9 cellular contexts compared by ENCODE assay signal in the genomic region with DNA sequence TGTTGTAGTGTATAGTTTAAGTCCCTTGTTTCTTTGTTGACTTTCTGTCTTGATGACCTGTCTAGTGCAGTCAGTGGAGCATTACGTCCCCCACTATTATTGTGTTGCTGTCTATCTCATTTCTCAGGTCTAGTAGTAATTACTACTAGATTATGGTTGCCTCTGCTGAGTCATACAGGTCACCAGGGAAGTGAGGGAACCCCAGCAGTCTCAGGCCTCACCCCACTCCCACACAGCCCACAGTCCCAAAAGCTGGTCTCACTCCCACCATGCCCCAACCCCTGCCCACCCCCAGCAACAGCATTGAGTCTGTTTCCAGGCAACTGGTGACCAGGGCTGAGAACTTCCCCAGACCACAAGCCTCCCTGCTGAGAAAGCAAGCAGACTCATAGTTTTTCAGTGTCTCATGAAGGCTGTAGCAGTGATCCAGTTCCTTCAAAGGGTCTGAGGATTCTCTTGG.
DNase-seq lines count a peak whose midpoint lies in the region; ATAC-seq and TF ChIP-seq lines count a peak whose summit lies in the region.
"Had no signal": no experiment of that assay in that cellular context is flagged by ENCODE, and none has a peak within 500 bp of the region (broad histone marks: within the 10 kb centered on the region; RNA-seq: fewer than 3 reads in every experiment).

No MANE protein-coding gene starts in this region.

- intact Hi-C loops in heart left ventricle (cut with DNase I) (no loop called here), mucosa of descending colon (cut with DNase I, micrococcal nuclease) (no loop called here)

- H3K36me3 ChIP-seq in heart left ventricle, result no peaks in the 10 kb centered on the region
- H3K36me3 ChIP-seq in mucosa of descending colon (ENCODE audit: low read depth), result no peaks in the 10 kb centered on the region

- peaks cover 0 to 35% (median 5%) of the 10 kb centered on the region in 12 donors for H3K4me1 ChIP-seq in heart left ventricle
- H3K4me1 ChIP-seq in mucosa of descending colon (ENCODE audit: low read depth), result no peaks in the 10 kb centered on the region

- H3K4me3 ChIP-seq in fibroblast of pulmonary artery (replicated peaks; ENCODE audit: low read depth, low read length) (no peak overlapping the region), heart left ventricle (no peak overlapping the region), mucosa of descending colon (no peak overlapping the region)
- H3K4me3 ChIP-seq: lung had no signal

- H3K27ac ChIP-seq in heart left ventricle, result no peak overlapping the region

- DNase-seq in COLO668 (lab: John Stamatoyannopoulos, UW; ENCODE audit: unreplicated experiment) (peak; percentile 36), fibroblast of pulmonary artery (ENCODE audit: low read depth) (peak; percentile 27), heart left ventricle (no peak), mucosa of descending colon (no peak)
- DNase-seq in central memory CD4-positive, alpha-beta T cell, result no peak

- TF ChIP-seq POLR2A in heart left ventricle (IDR thresholded peaks at IDR 0.05), result no peak

- peak; percentile 91 for ATAC-seq in GM21381 (IDR thresholded peaks at IDR 0.05; ENCODE audit: unreplicated experiment)
- ATAC-seq in HG03457 (IDR thresholded peaks at IDR 0.05; ENCODE audit: unreplicated experiment), result peak; percentile 88
- ATAC-seq in HG02884 (IDR thresholded peaks at IDR 0.05; ENCODE audit: unreplicated experiment), result no peak
- ATAC-seq in heart left ventricle, result no peak
- ATAC-seq in mucosa of descending colon, result no peak

- peaks cover 0 to 6% (median 0%) of the 10 kb centered on the region in 12 donors for H3K9me3 ChIP-seq in heart left ventricle
- no peaks in the 10 kb centered on the region for H3K9me3 ChIP-seq in mucosa of descending colon

- 94 to 100% (median 98%) methylated on average over 1 of the region's 1 CpG for WGBS in heart left ventricle, 4 donors

- TF ChIP-seq CTCF in fibroblast of pulmonary artery (IDR thresholded peaks at IDR 0.05; ENCODE audit: low read length, missing control alignments) (no peak), heart left ventricle (IDR thresholded peaks at IDR 0.05) (no peak), mucosa of descending colon (IDR thresholded peaks at IDR 0.05) (no peak)

- no peaks in the 10 kb centered on the region for H3K27me3 ChIP-seq in heart left ventricle

Comparison
In these comparisons a context has a peak if more than half of its experiments do, and no peak if none do; other contexts are left out.
1. DNase-seq: peak in COLO668 (single experiment) and fibroblast of pulmonary artery (single experiment); none in heart left ventricle (0 of 5), mucosa of descending colon (0 of 3) and central memory CD4-positive, alpha-beta T cell (single experiment).
2. ATAC-seq: peak in GM21381 (single experiment) and HG03457 (single experiment); none in HG02884 (single experiment), heart left ventricle (0 of 4) and mucosa of descending colon (single experiment).